9 cellular contexts compared by ENCODE assay signal in genomic region chr20:37921341-37921929, GRCh38. TPM values are rescaled to one million over a fixed set of nuclear protein-coding genes. Genes with fewer than 3 reads are reported as not detected.
DNase-seq lines count a peak whose midpoint lies in the region; ATAC-seq and TF ChIP-seq lines count a peak whose summit lies in the region.
"Had no signal": no experiment of that assay in that cellular context is flagged by ENCODE, and none has a peak within 500 bp of the region (broad histone marks: within the 10 kb centered on the region; RNA-seq: fewer than 3 reads in every experiment).

No MANE protein-coding gene starts in this region.

- H3K36me3 ChIP-seq in vagina, result no peaks in the 10 kb centered on the region
- no peaks in the 10 kb centered on the region for H3K36me3 ChIP-seq in A673 (ENCODE audit: insufficient read depth, low read length, poor library complexity, severe bottlenecking)

- CTCF ChIA-PET in activated CD4-positive, alpha-beta T cell treated with anti-CD3 and anti-CD28 coated beads for 36 hours (lab: Charles Lee), result no interaction called here
- CTCF ChIA-PET in A673 (lab: Charles Lee), result no interaction called here

- H3K4me1 ChIP-seq in vagina (no peaks in the 10 kb centered on the region), A673 (ENCODE audit: insufficient read depth, low read length, poor library complexity, severe bottlenecking) (peaks cover 43% of the 10 kb centered on the region)

- no peak overlapping the region for H3K27ac Mint-ChIP-seq in activated CD4-positive, alpha-beta T cell treated with anti-CD3 and anti-CD28 coated beads for 36 hours
- no peak overlapping the region for H3K27ac Mint-ChIP-seq in memory B cell

- intact Hi-C loops in activated CD4-positive, alpha-beta T cell treated with anti-CD3 and anti-CD28 coated beads for 36 hours (cut with DNase I, micrococcal nuclease), result no loop called here
- intact Hi-C loops in vagina (cut with DNase I) (no loop called here), A673 (cut with micrococcal nuclease; ENCODE audit: unreplicated experiment) (no loop called here)

- POLR2A ChIA-PET in activated CD4-positive, alpha-beta T cell treated with anti-CD3 and anti-CD28 coated beads for 36 hours (lab: Charles Lee), result no interaction called here
- POLR2A ChIA-PET in A673 (lab: Charles Lee; ENCODE audit: low non-redundant PET), result no interaction called here

- TF ChIP-seq POLR2A in vagina (IDR thresholded peaks at IDR 0.05), result no peak

- ATAC-seq in activated CD4-positive, alpha-beta T cell treated with anti-CD3 and anti-CD28 coated beads for 36 hours, result peak; percentile 63
- ATAC-seq in GM21390 (IDR thresholded peaks at IDR 0.05; ENCODE audit: unreplicated experiment), result peak; percentile 57
- ATAC-seq in HG03064 (IDR thresholded peaks at IDR 0.05; ENCODE audit: low read depth, unreplicated experiment), result peak; percentile 64
- peak; percentile 99 for ATAC-seq in memory B cell (ENCODE audit: low read depth)

- no peaks in the 10 kb centered on the region for H3K27me3 ChIP-seq in vagina
- no peaks in the 10 kb centered on the region for H3K27me3 ChIP-seq in A673 (replicated peaks; ENCODE audit: insufficient read depth, low read depth, low read length, poor library complexity)

- H3K36me3 Mint-ChIP-seq in activated CD4-positive, alpha-beta T cell treated with anti-CD3 and anti-CD28 coated beads for 36 hours (ENCODE audit: low read depth), result no peaks in the 10 kb centered on the region
- no peaks in the 10 kb centered on the region for H3K36me3 Mint-ChIP-seq in memory B cell

- DNase-seq in activated CD4-positive, alpha-beta T cell treated with anti-CD3 and anti-CD28 coated beads for 36 hours, result no peak
- no peak for DNase-seq in activated CD4-positive, alpha-beta T cell treated with anti-CD3 and anti-CD28 coated beads, Interleukin-2, amount 50 U/mL, for 1 hour
- DNase-seq in memory B cell (ENCODE audit: low spot score in 2 of 2), result no peak
- no peak for DNase-seq in kidney glomerular epithelial cell (lab: John Stamatoyannopoulos, UW)
- no peak for DNase-seq in vagina (ENCODE audit: extremely low spot score in 2 of 2)
- DNase-seq in A673 (ENCODE audit: low spot score), result no peak
- DNase-seq: central memory CD4-positive, alpha-beta T cell had no signal

- H3K9me3 ChIP-seq in vagina, result no peaks in the 10 kb centered on the region
- no peaks in the 10 kb centered on the region for H3K9me3 ChIP-seq in A673 (ENCODE audit: low read depth, low read length, poor library complexity, severe bottlenecking)

- H3K4me3 Mint-ChIP-seq in activated CD4-positive, alpha-beta T cell treated with anti-CD3 and anti-CD28 coated beads for 36 hours, result no peak overlapping the region
- H3K4me3 Mint-ChIP-seq in memory B cell, result no peak overlapping the region

- BruUV-seq in A673 (replicated peaks; lab: Mats Ljungman, UMichigan), result no TSS peak

- H3K4me1 Mint-ChIP-seq in activated CD4-positive, alpha-beta T cell treated with anti-CD3 and anti-CD28 coated beads for 36 hours, result peaks cover 16% of the 10 kb centered on the region
- peaks cover 12% of the 10 kb centered on the region for H3K4me1 Mint-ChIP-seq in memory B cell

- peaks cover 11% of the 10 kb centered on the region for H3K27me3 Mint-ChIP-seq in activated CD4-positive, alpha-beta T cell treated with anti-CD3 and anti-CD28 coated beads for 36 hours
- peaks cover 3% of the 10 kb centered on the region for H3K27me3 Mint-ChIP-seq in memory B cell

- no peak for TF ChIP-seq CTCF in vagina (IDR thresholded peaks at IDR 0.05)
- TF ChIP-seq CTCF in A673 (conservative IDR thresholded peaks at IDR 0.05; ENCODE audit: low read depth, low read length), result no peak

- H3K27ac ChIP-seq in vagina (no peak overlapping the region), A673 (ENCODE audit: low read depth, low read length, poor library complexity, severe bottlenecking) (no peak overlapping the region)

- H3K4me3 ChIP-seq in vagina (no peak overlapping the region), A673 (ENCODE audit: low read depth, low read length, poor library complexity, severe bottlenecking) (no peak overlapping the region)

- no peaks in the 10 kb centered on the region for H3K9me3 Mint-ChIP-seq in activated CD4-positive, alpha-beta T cell treated with anti-CD3 and anti-CD28 coated beads for 36 hours (ENCODE audit: low read depth)
- H3K9me3 Mint-ChIP-seq in memory B cell, result no peaks in the 10 kb centered on the region

RNA-seq across cellular contexts. Expression of gene VSTM2L, which starts 18.5 kb away (rescaled TPM):
- total RNA-seq in activated CD4-positive, alpha-beta T cell treated with anti-CD3 and anti-CD28 coated beads for 36 hours, result not detected
- total RNA-seq in vagina (not detected), A673 (2021) (23.3 and 23.5 TPM in 2 replicates)

Comparison
In these comparisons a context has a peak if more than half of its experiments do, and no peak if none do; other contexts are left out.
1. RNA of gene VSTM2L, which starts 18.5 kb away (total RNA-seq): 23.3 to 23.5 TPM in A673; not detected in activated CD4-positive, alpha-beta T cell treated with anti-CD3 and anti-CD28 coated beads for 36 hours and not detected in vagina (single experiment); every median in the first group is over 10 times any median in the second.
2. Peak in every context shown above with its lines, with median percentiles within 50 percentile points of each other: ATAC-seq.